In the genomic region with DNA sequence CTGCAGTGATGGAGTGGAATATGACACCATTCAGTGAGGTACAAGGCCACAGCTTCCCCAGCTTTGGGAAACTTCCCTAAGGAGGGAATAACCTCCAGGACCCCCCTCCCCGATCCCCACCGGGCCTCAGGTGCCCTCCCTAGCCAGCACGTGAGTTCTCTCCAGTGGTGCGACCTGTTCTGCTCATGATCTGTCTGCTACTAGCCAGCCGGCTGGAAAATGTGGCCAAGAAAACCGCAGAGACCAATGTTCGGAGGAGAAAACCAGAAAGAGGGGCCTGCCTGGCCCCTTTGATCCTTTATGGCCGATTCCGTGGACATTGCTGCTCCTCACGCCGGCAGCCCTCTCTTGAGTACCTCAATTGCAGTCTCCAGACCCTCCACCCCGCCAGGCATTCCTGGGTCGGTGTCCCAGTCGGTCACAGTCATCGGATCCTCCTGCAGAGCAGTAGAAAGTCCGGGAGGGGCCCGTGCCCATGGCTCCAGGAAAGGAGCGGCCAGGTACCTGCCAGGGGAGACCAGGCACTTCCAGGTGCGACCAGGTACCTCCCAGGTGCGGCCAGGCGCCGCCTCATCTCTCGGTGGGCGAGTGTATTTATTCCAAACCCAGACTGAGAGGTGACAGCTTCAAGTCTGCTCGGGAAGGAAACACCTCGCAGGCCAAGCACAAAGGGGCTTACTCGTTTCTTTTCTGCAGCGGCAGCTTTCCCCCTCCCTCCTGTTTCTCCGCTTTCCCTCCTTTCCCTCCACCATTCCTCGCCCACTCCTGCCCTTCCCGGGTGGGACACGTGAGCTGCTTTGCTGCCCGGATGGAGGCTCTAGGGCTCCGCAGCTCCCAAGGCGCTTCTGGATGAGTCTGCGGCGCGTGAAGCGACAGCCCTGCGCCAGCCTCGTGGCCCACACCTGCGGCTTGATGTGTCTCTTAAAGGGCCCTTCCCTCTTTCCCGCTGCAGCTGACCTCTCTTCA, we compare ENCODE assay signal across 9 cellular contexts. TPM values are rescaled to one million over a fixed set of nuclear protein-coding genes. Genes with fewer than 3 reads are reported as not detected.
DNase-seq lines count a peak whose midpoint lies in the region; ATAC-seq and TF ChIP-seq lines count a peak whose summit lies in the region.
"Had no signal": no experiment of that assay in that cellular context is flagged by ENCODE, and none has a peak within 500 bp of the region (broad histone marks: within the 10 kb centered on the region; RNA-seq: fewer than 3 reads in every experiment).

No MANE protein-coding gene starts in this region.

- WGBS in mesendoderm (ENCODE audit: extremely low coverage, insufficient coverage, low lambda C conversion rate): no CpG with 5 or more reads among the region's 43 CpGs

- H3K27ac ChIP-seq in colonic mucosa: no peak overlapping the region
- no peak overlapping the region for H3K27ac ChIP-seq in mesendoderm (ENCODE audit: low read depth, low read length)
- H3K27ac ChIP-seq in WERI-Rb-1: no peak overlapping the region
- H3K27ac ChIP-seq: skin epidermis had no signal

- H3K23ac ChIP-seq in mesendoderm (ENCODE audit: low read length): no peak overlapping the region

- H3K4me3 ChIP-seq in colonic mucosa (peak overlapping the region; percentile 22), mesendoderm (ENCODE audit: low read length) (peak overlapping the region; percentile 23), WERI-Rb-1 (ENCODE audit: low read depth, low read length) (no peak overlapping the region)

- no peak overlapping the region for H2BK120ac ChIP-seq in mesendoderm (ENCODE audit: low read depth, low read length)

- no peaks in the 10 kb centered on the region for H3K79me1 ChIP-seq in mesendoderm (ENCODE audit: low read length)

- H3K36me3 ChIP-seq in colonic mucosa (no peaks in the 10 kb centered on the region), mesendoderm (ENCODE audit: control insufficient read depth, insufficient read depth, low read length) (no peaks in the 10 kb centered on the region), WERI-Rb-1 (no peaks in the 10 kb centered on the region)

- ATAC-seq in HG03196 (IDR thresholded peaks at IDR 0.05; ENCODE audit: unreplicated experiment): no peak
- ATAC-seq in HG02588 (IDR thresholded peaks at IDR 0.05; ENCODE audit: unreplicated experiment): no peak

- H2BK5ac ChIP-seq in mesendoderm (ENCODE audit: low read length): no peak overlapping the region

- H3K9ac ChIP-seq in colonic mucosa (ENCODE audit: low read depth in 2 of 2, low read length in 2 of 2) (peak overlapping the region in 1 of 2 donors; percentile 43), mesendoderm (ENCODE audit: low read length) (peak overlapping the region; percentile 52)

- no peak overlapping the region for H2BK15ac ChIP-seq in mesendoderm (replicated peaks; ENCODE audit: low read depth)

- no peak overlapping the region for H2AK5ac ChIP-seq in mesendoderm (ENCODE audit: low read length)

- peak overlapping the region; percentile 83 for H3K56ac ChIP-seq in mesendoderm (ENCODE audit: low read length)

- H3K4me1 ChIP-seq in colonic mucosa (no peaks in the 10 kb centered on the region), mesendoderm (ENCODE audit: control insufficient read depth, low read depth, low read length) (peaks cover 2% of the 10 kb centered on the region)

- peak; percentile 2 for DNase-seq in stimulated activated CD4-positive, alpha-beta T cell treated with anti-CD3 and anti-CD28 coated beads, Interleukin-12 subunit alpha, Interleukin-12 subunit beta, amount 100 ng/mL, for 4 hours
- DNase-seq in stimulated activated CD4-positive, alpha-beta T cell treated with anti-CD3 and anti-CD28 coated beads, Interleukin-2, amount 100 ng/mL, for 48 hours: no peak
- DNase-seq in colonic mucosa (peak; percentile 20), mesendoderm (peak; percentile 74), glomerular visceral epithelial cell (ENCODE audit: extremely low spot score) (no peak), WERI-Rb-1 (no peak)

- H3K9me3 ChIP-seq in colonic mucosa (no peaks in the 10 kb centered on the region), WERI-Rb-1 (ENCODE audit: severe bottlenecking) (peaks cover 4% of the 10 kb centered on the region)

- H4K5ac ChIP-seq in mesendoderm (ENCODE audit: low read length): no peak overlapping the region

- H4K8ac ChIP-seq in mesendoderm (ENCODE audit: low read depth, low read length): no peak overlapping the region

- H3K4ac ChIP-seq in mesendoderm (ENCODE audit: low read depth, low read length): no peak overlapping the region

- H3K27me3 ChIP-seq in colonic mucosa: peaks cover 9% of the 10 kb centered on the region
- no peaks in the 10 kb centered on the region for H3K27me3 ChIP-seq in mesendoderm (ENCODE audit: insufficient read depth, low read length, poor library complexity)
- no peaks in the 10 kb centered on the region for H3K27me3 ChIP-seq in WERI-Rb-1 (ENCODE audit: insufficient read depth, low read depth, severe bottlenecking)

- H3K4me2 ChIP-seq in mesendoderm (ENCODE audit: low read length): peak overlapping the region; percentile 77

- intact Hi-C loops in colonic mucosa (cut with DNase I): no loop called here

- no peak for TF ChIP-seq CTCF in colonic mucosa (IDR thresholded peaks at IDR 0.05)
- TF ChIP-seq CTCF in WERI-Rb-1 (IDR thresholded peaks at IDR 0.05; ENCODE audit: low read depth, low read length): no peak

- H3K79me2 ChIP-seq in mesendoderm (ENCODE audit: control insufficient read depth, insufficient read depth, low read length): no peaks in the 10 kb centered on the region

- peak overlapping the region; percentile 15 for H3K18ac ChIP-seq in mesendoderm (ENCODE audit: low read length)

RNA-seq across cellular contexts. Expression of gene AGK, which starts 39.6 kb away (rescaled TPM):
- total RNA-seq in colonic mucosa: 10 to 100 TPM; 19.6 to 21.1 TPM
- 26.2 TPM for polyA plus RNA-seq in mesendoderm (2013, experiment 1 of 2)
- polyA plus RNA-seq in mesendoderm (2013, experiment 2 of 2): 29.0 TPM

Comparison
In these comparisons a context has a peak if more than half of its experiments do, and no peak if none do; other contexts are left out.
1. DNase-seq: peak in stimulated activated CD4-positive, alpha-beta T cell treated with anti-CD3 and anti-CD28 coated beads, Interleukin-12 subunit alpha, Interleukin-12 subunit beta, amount 100 ng/mL, for 4 hours (single experiment), colonic mucosa (single experiment) and mesendoderm (single experiment); none in stimulated activated CD4-positive, alpha-beta T cell treated with anti-CD3 and anti-CD28 coated beads, Interleukin-2, amount 100 ng/mL, for 48 hours (0 of 2), glomerular visceral epithelial cell (single experiment) and WERI-Rb-1 (single experiment).